8 cellular contexts compared by ENCODE assay signal in genomic region chr3:184176377-184177330, GRCh38. TPM values are rescaled to one million over a fixed set of nuclear protein-coding genes. Genes with fewer than 3 reads are reported as not detected.
DNase-seq lines count a peak whose midpoint lies in the region; ATAC-seq and TF ChIP-seq lines count a peak whose summit lies in the region.

No MANE protein-coding gene starts in this region.

- H3K9me3 ChIP-seq in HUES6 (ENCODE audit: control insufficient read depth, insufficient read depth, low read depth, low read length) = no peaks in the 10 kb centered on the region

- in situ Hi-C loops in GM13976 (cut with MboI; ENCODE audit: low sequenced_read_pairs, unreplicated experiment) = no loop called here

- peaks cover 63% of the 10 kb centered on the region for H3K36me3 ChIP-seq in HUES6 (ENCODE audit: control insufficient read depth, insufficient read depth, low read length)

- H3K27ac Mint-ChIP-seq in natural killer cell treated with Interleukin-12 subunit alpha and Interleukin-12 subunit beta and Interleukin-15 and Interleukin-18, amount 100 ng/mL, for 72 hours = peak overlapping the region; percentile 63 to 87

- no peaks in the 10 kb centered on the region for H3K27me3 Mint-ChIP-seq in natural killer cell treated with Interleukin-12 subunit alpha and Interleukin-12 subunit beta and Interleukin-15 and Interleukin-18, amount 100 ng/mL, for 72 hours

- peak overlapping the region; percentile 98 for H3K9ac ChIP-seq in HUES6 (ENCODE audit: low read length)

- no peak for ATAC-seq in natural killer cell treated with Interleukin-12 subunit alpha and Interleukin-12 subunit beta and Interleukin-15 and Interleukin-18, amount 100 ng/mL, for 72 hours
- ATAC-seq in GM18520 (IDR thresholded peaks at IDR 0.05; ENCODE audit: unreplicated experiment) = no peak

- H3K4me3 ChIP-seq in HUES6 (ENCODE audit: low read depth, low read length) (peak overlapping the region; percentile 96), fibroblast of pulmonary artery (replicated peaks; ENCODE audit: low read depth, low read length) (peak overlapping the region; percentile 77)

- DNase-seq in fibroblast of pulmonary artery (ENCODE audit: low read depth) (peak; percentile 94), NK-92 (lab: John Stamatoyannopoulos, UW; ENCODE audit: unreplicated experiment) (no peak), GM13976 (ENCODE audit: low spot score) (no peak)
- DNase-seq in natural killer cell treated with Interleukin-12 subunit alpha and Interleukin-12 subunit beta and Interleukin-15 and Interleukin-18, amount 100 ng/mL, for 72 hours (ENCODE audit: low spot score) = no peak

- TF ChIP-seq CTCF in C4-2B (conservative IDR thresholded peaks at IDR 0.05) = no peak
- TF ChIP-seq CTCF in VCaP (conservative IDR thresholded peaks at IDR 0.05) = no peak
- no peak for TF ChIP-seq CTCF in fibroblast of pulmonary artery (IDR thresholded peaks at IDR 0.05; ENCODE audit: low read length, missing control alignments)
- TF ChIP-seq CTCF in GM13976 (IDR thresholded peaks at IDR 0.05; ENCODE audit: borderline replicate concordance, control extremely low read depth, extremely low read depth, insufficient read depth, missing control alignments) = no peak

- H3K27me3 ChIP-seq in HUES6 (ENCODE audit: control insufficient read depth, insufficient read depth, low read length) = no peaks in the 10 kb centered on the region

- peaks cover 12% of the 10 kb centered on the region for H3K4me1 ChIP-seq in HUES6 (ENCODE audit: control insufficient read depth, insufficient read depth, low read length)

- no peaks in the 10 kb centered on the region for H3K9me3 Mint-ChIP-seq in natural killer cell treated with Interleukin-12 subunit alpha and Interleukin-12 subunit beta and Interleukin-15 and Interleukin-18, amount 100 ng/mL, for 72 hours

- H3K4me1 Mint-ChIP-seq in natural killer cell treated with Interleukin-12 subunit alpha and Interleukin-12 subunit beta and Interleukin-15 and Interleukin-18, amount 100 ng/mL, for 72 hours (ENCODE audit: low read depth in 2 of 2) = peaks cover 21 to 30% of the 10 kb centered on the region in 2 donors

- no peaks in the 10 kb centered on the region for H3K36me3 Mint-ChIP-seq in natural killer cell treated with Interleukin-12 subunit alpha and Interleukin-12 subunit beta and Interleukin-15 and Interleukin-18, amount 100 ng/mL, for 72 hours

- H3K4me3 Mint-ChIP-seq in natural killer cell treated with Interleukin-12 subunit alpha and Interleukin-12 subunit beta and Interleukin-15 and Interleukin-18, amount 100 ng/mL, for 72 hours = peak overlapping the region; percentile 97

- H3K27ac ChIP-seq in C4-2B = 0 out of 2 replicates have a peak overlapping the region, but pooled peaks have one; percentile 1
- peak overlapping the region; percentile 95 for H3K27ac ChIP-seq in HUES6 (ENCODE audit: low read depth, low read length)
- H3K27ac ChIP-seq in VCaP = peak overlapping the region; percentile 87; the same call in 1 of the 2 replicates

RNA-seq across cellular contexts. Expression of gene AP2M1, which starts 2.0 kb away (rescaled TPM):
- total RNA-seq in natural killer cell treated with Interleukin-12 subunit alpha and Interleukin-12 subunit beta and Interleukin-15 and Interleukin-18, amount 100 ng/mL, for 72 hours = 100 to 1,000 TPM; 190 to 242 TPM

RNA-seq across cellular contexts. Expression of gene ABCF3, which starts 9.3 kb away (rescaled TPM):
- total RNA-seq in natural killer cell treated with Interleukin-12 subunit alpha and Interleukin-12 subunit beta and Interleukin-15 and Interleukin-18, amount 100 ng/mL, for 72 hours = 100 to 1,000 TPM; 102 to 144 TPM

RNA-seq across cellular contexts. Expression of gene DVL3, which starts 21.5 kb away (rescaled TPM):
- 10 to 100 TPM; 52.3 to 60.3 TPM for total RNA-seq in natural killer cell treated with Interleukin-12 subunit alpha and Interleukin-12 subunit beta and Interleukin-15 and Interleukin-18, amount 100 ng/mL, for 72 hours

RNA-seq across cellular contexts. Expression of gene EIF2B5, which starts 41.5 kb away (rescaled TPM):
- 10 to 100 TPM; 63.0 to 91.9 TPM for total RNA-seq in natural killer cell treated with Interleukin-12 subunit alpha and Interleukin-12 subunit beta and Interleukin-15 and Interleukin-18, amount 100 ng/mL, for 72 hours

RNA-seq across cellular contexts. Expression of gene VWA5B2, which starts 52.7 kb away (rescaled TPM):
- not detected for total RNA-seq in natural killer cell treated with Interleukin-12 subunit alpha and Interleukin-12 subunit beta and Interleukin-15 and Interleukin-18, amount 100 ng/mL, for 72 hours

Comparison
In these comparisons a context has a peak if more than half of its experiments do, and no peak if none do; other contexts are left out.
1. H3K27ac ChIP-seq: peak in every context shown above with its lines; median percentile 95 in HUES6; 87 in VCaP; 1 in C4-2B.